9 cellular contexts compared by ENCODE assay signal in the genomic region with DNA sequence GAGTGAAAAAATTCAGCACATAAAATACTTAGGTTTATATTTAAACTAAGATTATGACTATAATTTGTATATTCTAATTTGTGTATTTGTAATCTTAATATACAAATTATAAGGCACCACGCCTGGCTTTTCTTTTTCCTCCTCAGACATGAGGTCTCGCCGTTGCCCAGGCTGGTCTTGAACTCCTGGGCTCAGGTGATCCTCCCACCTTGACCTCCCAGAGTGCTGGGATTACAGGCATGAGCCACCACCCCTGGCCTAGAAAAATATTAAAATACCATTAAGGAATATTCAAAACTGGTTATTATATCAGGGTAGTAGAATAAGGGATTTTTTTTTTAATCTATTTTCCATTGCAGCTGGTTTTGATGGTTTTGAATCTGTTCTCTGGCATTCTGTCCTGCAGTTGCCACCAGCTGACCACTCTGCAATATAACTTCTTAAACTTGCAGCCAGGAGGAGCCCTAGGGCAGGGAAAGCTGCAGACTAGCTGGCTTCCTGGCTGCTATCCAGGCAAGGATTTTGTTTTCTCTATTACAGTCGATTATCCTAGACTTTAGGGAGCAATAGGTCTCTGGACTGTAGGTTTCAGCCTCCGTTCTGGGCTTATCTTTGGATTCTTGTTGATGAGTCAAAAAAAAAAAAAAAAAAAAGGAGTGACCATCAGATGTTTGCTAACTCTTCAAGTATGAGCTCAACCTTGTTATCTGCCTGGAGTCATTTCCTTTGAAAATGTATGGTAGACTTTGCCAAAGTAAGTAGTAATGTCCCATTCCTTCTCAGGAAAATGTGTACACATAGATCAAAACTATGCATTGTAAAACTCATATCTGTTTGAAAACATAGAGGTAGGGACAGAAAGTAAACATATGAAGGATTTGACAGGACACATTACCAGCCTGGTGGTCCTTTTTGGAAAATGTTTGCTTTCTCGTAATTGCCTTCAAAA. TPM values are rescaled to one million over a fixed set of nuclear protein-coding genes. Genes with fewer than 3 reads are reported as not detected.
DNase-seq lines count a peak whose midpoint lies in the region; ATAC-seq, FAIRE-seq and TF ChIP-seq lines count a peak whose summit lies in the region.
"Had no signal": no experiment of that assay in that cellular context is flagged by ENCODE, and none has a peak within 500 bp of the region (broad histone marks: within the 10 kb centered on the region; RNA-seq: fewer than 3 reads in every experiment).

No MANE protein-coding gene starts in this region.

- no peaks in the 10 kb centered on the region for H3K9me3 Mint-ChIP-seq in stimulated activated memory B cell treated with anti-CD40 and anti-IgM and Interleukin-4, amounts not matched to agents 10 μg/mL and 1 μg/mL and 100 μg/mL, for 72 hours

- H3K4me3 Mint-ChIP-seq in stimulated activated memory B cell treated with anti-CD40 and anti-IgM and Interleukin-4, amounts not matched to agents 10 μg/mL and 1 μg/mL and 100 μg/mL, for 72 hours = no peak overlapping the region

- no peak overlapping the region for H3K27ac Mint-ChIP-seq in stimulated activated memory B cell treated with anti-CD40 and anti-IgM and Interleukin-4, amounts not matched to agents 10 μg/mL and 1 μg/mL and 100 μg/mL, for 72 hours

- H3K4me1 Mint-ChIP-seq in stimulated activated memory B cell treated with anti-CD40 and anti-IgM and Interleukin-4, amounts not matched to agents 10 μg/mL and 1 μg/mL and 100 μg/mL, for 72 hours = peaks cover 10% of the 10 kb centered on the region

- H3K36me3 ChIP-seq in kidney (ENCODE audit: control insufficient read depth in 1 of 2, insufficient read depth in 2 of 2, low read length in 2 of 2) = no peaks in the 10 kb centered on the region

- no peaks in the 10 kb centered on the region for H3K27me3 Mint-ChIP-seq in stimulated activated memory B cell treated with anti-CD40 and anti-IgM and Interleukin-4, amounts not matched to agents 10 μg/mL and 1 μg/mL and 100 μg/mL, for 72 hours

- DNase-seq in NCI-H2081 (lab: John Stamatoyannopoulos, UW) = peak; percentile 22 to 56
- no peak for DNase-seq in NCI-H2081 treated with DMSO at 0.1 percent for 48 hours (lab: John Stamatoyannopoulos, UW)
- peak; percentile 56 for DNase-seq in HPDE6-E6E7 (ENCODE audit: extremely low spot score)
- peak; percentile 95 for DNase-seq in RCC 7860 (ENCODE audit: low spot score)
- DNase-seq in cerebellum (ENCODE audit: low spot score) = peak; percentile 75
- DNase-seq in kidney = peak; percentile 72

- H3K36me3 Mint-ChIP-seq in stimulated activated memory B cell treated with anti-CD40 and anti-IgM and Interleukin-4, amounts not matched to agents 10 μg/mL and 1 μg/mL and 100 μg/mL, for 72 hours = peaks cover 31% of the 10 kb centered on the region

- intact Hi-C loops in kidney (cut with DNase I) = loop anchor here (5.0 kb wide), 1 partner anchor 52 kb away; no protein-coding TSS in a partner anchor

- no peaks in the 10 kb centered on the region for H3K9me3 ChIP-seq in kidney (ENCODE audit: control insufficient read depth in 1 of 2, low read length in 2 of 2)

- H3K9ac ChIP-seq in kidney (ENCODE audit: low read length in 2 of 2) = peak overlapping the region in 1 of 2 donors; percentile 51

- ATAC-seq in stimulated activated memory B cell treated with anti-CD40 and anti-IgM and Interleukin-4, amounts not matched to agents 10 μg/mL and 1 μg/mL and 100 μg/mL, for 72 hours = peak; percentile 54
- ATAC-seq in HG02623 (IDR thresholded peaks at IDR 0.05; ENCODE audit: unreplicated experiment) = no peak

- H3K4me1 ChIP-seq in kidney (ENCODE audit: control insufficient read depth in 1 of 2, insufficient read depth in 1 of 2, low read depth in 1 of 2, low read length in 2 of 2) = peaks cover 4 to 11% of the 10 kb centered on the region in 2 donors

- peak overlapping the region in 1 of 2 donors; percentile 9 for H3K4me3 ChIP-seq in kidney (ENCODE audit: low read length in 2 of 2)

- peak; percentile 95 for TF ChIP-seq CTCF in kidney (IDR thresholded peaks at IDR 0.05; ENCODE audit: borderline replicate concordance, extremely low read depth, insufficient read depth)

- peak; percentile 64 for FAIRE-seq in RCC 7860 (lab: Jason Lieb, UNC)
- FAIRE-seq in kidney (lab: Jason Lieb, UNC) = peak; percentile 29
- FAIRE-seq: colon had no signal

- peak overlapping the region; percentile 12 to 65 for H3K27ac ChIP-seq in kidney (ENCODE audit: low read depth in 2 of 2, low read length in 2 of 2)

RNA-seq across cellular contexts. Expression of gene POLA2, which starts 13.2 kb away (rescaled TPM):
- 5.6 TPM for total RNA-seq in cerebellum
- total RNA-seq in kidney = 6.5 TPM
- 13.6 TPM for polyA plus RNA-seq in kidney (ENCODE audit: insufficient read depth, low read depth, low replicate concordance)

RNA-seq across cellular contexts. Expression of gene CDC42EP2, which starts 39.7 kb away (rescaled TPM):
- total RNA-seq in cerebellum = 10.1 TPM
- total RNA-seq in kidney = 13.7 TPM
- polyA plus RNA-seq in kidney (ENCODE audit: insufficient read depth, low read depth, low replicate concordance) = 19.4 TPM

RNA-seq across cellular contexts. Expression of gene DPF2, which starts 58.6 kb away (rescaled TPM):
- total RNA-seq in cerebellum (34.0 TPM), kidney (58.5 TPM)
- 25.9 TPM for polyA plus RNA-seq in kidney (ENCODE audit: insufficient read depth, low read depth, low replicate concordance)
